Comparison of ENCODE assay signal across 21 cellular contexts in genomic region chr2:211103989-211104388, GRCh38.
DNase-seq lines count a peak whose midpoint lies in the region; ATAC-seq, FAIRE-seq and TF ChIP-seq lines count a peak whose summit lies in the region.
"Had no signal": no experiment of that assay in that cellular context is flagged by ENCODE, and none has a peak within 500 bp of the region (broad histone marks: within the 10 kb centered on the region; RNA-seq: fewer than 3 reads in every experiment).

No MANE protein-coding gene starts in this region.

- no peaks in the 10 kb centered on the region for H4K20me1 ChIP-seq in mammary epithelial cell (ENCODE audit: insufficient read depth, low read length)

- dilution Hi-C loops in mammary epithelial cell (cut with HindIII; ENCODE audit: low sequenced_read_pairs) = no loop called here

- H2AFZ ChIP-seq in mammary epithelial cell (ENCODE audit: low read depth, low read length) = no peak overlapping the region

- TF ChIP-seq CTCF in mammary epithelial cell (conservative IDR thresholded peaks at IDR 0.05 in 1 of 2, IDR thresholded peaks at IDR 0.05 in 1 of 2; ENCODE audit: extremely low read depth in 1 of 2, insufficient read depth in 1 of 2, low read depth in 1 of 2, low read length in 2 of 2) (no peak), MCF 10A (IDR thresholded peaks at IDR 0.05; ENCODE audit: unreplicated experiment) (no peak)

- BruUV-seq in mammary epithelial cell (replicated peaks; lab: Mats Ljungman, UMichigan) (no TSS peak), MCF 10A (replicated peaks; lab: Mats Ljungman, UMichigan) (no TSS peak)

- no peak overlapping the region for H3K9ac ChIP-seq in mammary epithelial cell (ENCODE audit: insufficient read depth, low read length)

- DNase-seq in mammary epithelial cell (peak; percentile 6), MCF 10A (ENCODE audit: unreplicated experiment) (no peak), SK-MEL-5 (ENCODE audit: low read depth, low spot score) (peak; percentile 39), left colon (peak; percentile 31 to 43), urothelium cell line (ENCODE audit: low spot score) (peak; percentile 12)
- DNase-seq: activated T-cell treated with anti-CD3 and anti-CD28 coated beads, Interleukin-2, amount 50 U/mL, for 72 hours; CD4-positive, CD25-positive, alpha-beta regulatory T cell; DMS79 treated with DMSO at 0.1 percent for 48 hours; HCEC 1CT; kidney glomerular epithelial cell; NCI-H2107; NK-92 treated with Interleukin-12 subunit alpha and Interleukin-12 subunit beta, amount 100 ng/mL, for 24 hours; psoas muscle had no signal

- no peak overlapping the region for H3K27ac Mint-ChIP-seq in MCF 10A (ENCODE audit: low read depth, unreplicated experiment)
- H3K27ac Mint-ChIP-seq in activated T-helper 17 cell treated with anti-CD3 and anti-CD28 coated beads, Interleukin-2, amount 50 U/mL, for 72 hours = no peak overlapping the region
- H3K27ac Mint-ChIP-seq: activated naive CD8-positive, alpha-beta T cell; activated T-cell treated with anti-CD3 and anti-CD28 coated beads, Interleukin-2, amount 50 U/mL, for 72 hours; CD4-positive, CD25-positive, alpha-beta regulatory T cell had no signal

- intact Hi-C loops in mammary epithelial cell (cut with micrococcal nuclease) = no loop called here
- intact Hi-C loops in MCF 10A (cut with micrococcal nuclease) = no loop called here
- intact Hi-C loops in left colon (cut with DNase I, micrococcal nuclease) = no loop called here

- 7% methylated on average over 4 of the region's 4 CpGs for WGBS in mammary epithelial cell (ENCODE audit: low coverage, missing lambda C conversion rate)

- no peaks in the 10 kb centered on the region for H3K79me2 ChIP-seq in mammary epithelial cell (ENCODE audit: insufficient read depth, low read length)

- H3K4me1 ChIP-seq in mammary epithelial cell (ENCODE audit: insufficient read depth, low read length) = no peaks in the 10 kb centered on the region
- H3K4me1 ChIP-seq: body of pancreas, psoas muscle had no signal

- CTCF ChIA-PET in mammary epithelial cell (lab: Charles Lee; ENCODE audit: low non-redundant PET) (no interaction called here), MCF 10A (lab: Yijun Ruan, JAX) (interaction anchor here (1.6 to 1.7 kb wide), 2 partner anchors 10 to 54 kb away, joined by 4 to 9 read pairs; no protein-coding TSS in a partner anchor)

- H3K4me3 Mint-ChIP-seq in MCF 10A (ENCODE audit: unreplicated experiment) = no peak overlapping the region
- H3K4me3 Mint-ChIP-seq in activated T-helper 17 cell treated with anti-CD3 and anti-CD28 coated beads, Interleukin-2, amount 50 U/mL, for 72 hours = no peak overlapping the region
- H3K4me3 Mint-ChIP-seq: activated naive CD8-positive, alpha-beta T cell; activated T-cell treated with anti-CD3 and anti-CD28 coated beads, Interleukin-2, amount 50 U/mL, for 72 hours; CD4-positive, CD25-positive, alpha-beta regulatory T cell had no signal

- no peaks in the 10 kb centered on the region for H3K36me3 ChIP-seq in mammary epithelial cell (ENCODE audit: insufficient read depth, low read length)

- peaks cover 68% of the 10 kb centered on the region for H3K27me3 Mint-ChIP-seq in MCF 10A (ENCODE audit: insufficient read depth, unreplicated experiment)
- no peaks in the 10 kb centered on the region for H3K27me3 Mint-ChIP-seq in activated T-helper 17 cell treated with anti-CD3 and anti-CD28 coated beads, Interleukin-2, amount 50 U/mL, for 72 hours
- H3K27me3 Mint-ChIP-seq: activated naive CD8-positive, alpha-beta T cell; CD4-positive, CD25-positive, alpha-beta regulatory T cell had no signal

- no peaks in the 10 kb centered on the region for H3K9me3 Mint-ChIP-seq in MCF 10A (ENCODE audit: unreplicated experiment)
- peaks cover 11% of the 10 kb centered on the region for H3K9me3 Mint-ChIP-seq in activated T-helper 17 cell treated with anti-CD3 and anti-CD28 coated beads, Interleukin-2, amount 50 U/mL, for 72 hours

- no peak for FAIRE-seq in urothelium cell line (lab: Jason Lieb, UNC)
- FAIRE-seq: frontal cortex, K562 had no signal

- in situ Hi-C loops in mammary epithelial cell (cut with MboI; ENCODE audit: low sequenced_read_pairs in 2 of 2) = no loop called here
- in situ Hi-C loops in SK-MEL-5 (cut with HindIII; ENCODE audit: low pct_unique_long_range_greater_than_20kb, low sequenced_read_pairs) = no loop called here

- no peaks in the 10 kb centered on the region for H3K9me3 ChIP-seq in mammary epithelial cell (replicated peaks; ENCODE audit: insufficient read depth, low read length)
- H3K9me3 ChIP-seq: body of pancreas, psoas muscle had no signal

- no peak overlapping the region for H3K4me2 ChIP-seq in mammary epithelial cell (ENCODE audit: insufficient read depth, low read depth, low read length)

- H3K4me1 Mint-ChIP-seq in MCF 10A (ENCODE audit: insufficient read depth, unreplicated experiment) = no peaks in the 10 kb centered on the region
- H3K4me1 Mint-ChIP-seq in activated T-helper 17 cell treated with anti-CD3 and anti-CD28 coated beads, Interleukin-2, amount 50 U/mL, for 72 hours = no peaks in the 10 kb centered on the region
- H3K4me1 Mint-ChIP-seq: CD4-positive, CD25-positive, alpha-beta regulatory T cell had no signal

- POLR2A ChIA-PET in MCF 10A (lab: Yijun Ruan, JAX) = no interaction called here

- H3K4me3 ChIP-seq in mammary epithelial cell (replicated peaks in 1 of 3; ENCODE audit: insufficient read depth in 1 of 3, low read depth in 2 of 3, low read length in 3 of 3) = no peak overlapping the region
- H3K4me3 ChIP-seq: body of pancreas, K562, psoas muscle had no signal

- no peak overlapping the region for H3K27ac ChIP-seq in mammary epithelial cell (ENCODE audit: insufficient read depth, low read depth, low read length)
- H3K27ac ChIP-seq: body of pancreas, psoas muscle had no signal

- peaks cover 3% of the 10 kb centered on the region for H3K27me3 ChIP-seq in mammary epithelial cell (ENCODE audit: insufficient read depth, low read length)
- H3K27me3 ChIP-seq: body of pancreas had no signal

- ATAC-seq in left colon (peak; percentile 52), GM21825 (IDR thresholded peaks at IDR 0.05; ENCODE audit: unreplicated experiment) (no peak), HG02678 (IDR thresholded peaks at IDR 0.05; ENCODE audit: unreplicated experiment) (no peak)
- no peak for ATAC-seq in activated T-helper 17 cell treated with anti-CD3 and anti-CD28 coated beads, Interleukin-2, amount 50 U/mL, for 72 hours (replicated peaks)
- ATAC-seq: activated CD4-positive, CD25-positive, alpha-beta regulatory T cell treated with anti-CD3 and anti-CD28 coated beads, Interleukin-2, amount 50 U/mL, for 24 hours; activated T-cell treated with anti-CD3 and anti-CD28 coated beads, Interleukin-2, amount 50 U/mL, for 72 hours; body of pancreas; K562; psoas muscle had no signal

- peaks cover 6% of the 10 kb centered on the region for H3K36me3 Mint-ChIP-seq in MCF 10A (ENCODE audit: insufficient read depth, unreplicated experiment)
- H3K36me3 Mint-ChIP-seq in activated T-helper 17 cell treated with anti-CD3 and anti-CD28 coated beads, Interleukin-2, amount 50 U/mL, for 72 hours (ENCODE audit: low read depth) = no peaks in the 10 kb centered on the region
- H3K36me3 Mint-ChIP-seq: activated naive CD8-positive, alpha-beta T cell; CD4-positive, CD25-positive, alpha-beta regulatory T cell had no signal
